In genomic region chr10:101830322-101831168, GRCh38 we compare ENCODE assay signal across 8 cellular contexts. TPM values are rescaled to one million over a fixed set of nuclear protein-coding genes. Genes with fewer than 3 reads are reported as not detected.
A peak's percentile ranks its signal among the peaks of the same experiment; 100 is the strongest.
DNase-seq lines count a peak whose midpoint lies in the region; ATAC-seq and TF ChIP-seq lines count a peak whose summit lies in the region.

No MANE protein-coding gene starts in this region.

- H3K27ac Mint-ChIP-seq in dendritic cell treated with granulocyte-macrophage colony-stimulating factor and Interleukin-4, amounts not matched to agents 40 ng/mL and 50 ng/mL, for 4 days = peak overlapping the region; percentile 86

- peak overlapping the region; percentile 75 for H3K4me3 Mint-ChIP-seq in dendritic cell treated with granulocyte-macrophage colony-stimulating factor and Interleukin-4, amounts not matched to agents 40 ng/mL and 50 ng/mL, for 4 days

- no peaks in the 10 kb centered on the region for H3K27me3 Mint-ChIP-seq in dendritic cell treated with granulocyte-macrophage colony-stimulating factor and Interleukin-4, amounts not matched to agents 40 ng/mL and 50 ng/mL, for 4 days

- WGBS in lower leg skin, 2 donors = 0 to 2% methylated on average over 18 to 48 of the region's 56 CpGs

- CTCF ChIA-PET in AG04449 (lab: Yijun Ruan, JAX) = interaction anchor here (1.5 kb wide), 1 partner anchor 242 kb away, joined by 5 read pairs; no protein-coding TSS in a partner anchor

- H3K9me3 Mint-ChIP-seq in dendritic cell treated with granulocyte-macrophage colony-stimulating factor and Interleukin-4, amounts not matched to agents 40 ng/mL and 50 ng/mL, for 4 days = no peaks in the 10 kb centered on the region

- ATAC-seq in GM18909 (IDR thresholded peaks at IDR 0.05; ENCODE audit: poor library complexity, unreplicated experiment) (peak; percentile 53), HG03135 (IDR thresholded peaks at IDR 0.05; ENCODE audit: unreplicated experiment) (peak; percentile 53)

- H3K36me3 Mint-ChIP-seq in dendritic cell treated with granulocyte-macrophage colony-stimulating factor and Interleukin-4, amounts not matched to agents 40 ng/mL and 50 ng/mL, for 4 days (ENCODE audit: low read depth) = peaks cover 31% of the 10 kb centered on the region

- intact Hi-C loops in dendritic cell treated with granulocyte-macrophage colony-stimulating factor and Interleukin-4, amounts not matched to agents 40 ng/mL and 50 ng/mL, for 4 days (cut with micrococcal nuclease) = no loop called here
- intact Hi-C loops in lower leg skin (cut with DNase I; ENCODE audit: low total_unique reads) = no loop called here

- H3K4me3 ChIP-seq in AG04449 (ENCODE audit: low read depth, low read length) (peak overlapping the region; percentile 55), lower leg skin (ENCODE audit: low read depth, poor library complexity, severe bottlenecking) (no peak overlapping the region)

- TF ChIP-seq POLR2A in lower leg skin (IDR thresholded peaks at IDR 0.05) = no peak

- H3K4me1 Mint-ChIP-seq in dendritic cell treated with granulocyte-macrophage colony-stimulating factor and Interleukin-4, amounts not matched to agents 40 ng/mL and 50 ng/mL, for 4 days (ENCODE audit: low read depth) = peaks cover 64% of the 10 kb centered on the region

- POLR2A ChIA-PET in AG04449 (lab: Yijun Ruan, JAX) = interaction anchor here (1.5 kb wide), 1 partner anchor 12 kb away, joined by 3 read pairs; the partner anchor contains the start of gene OGA

- TF ChIP-seq CTCF in AG04449 (IDR thresholded peaks at IDR 0.05; ENCODE audit: insufficient read depth, low read length, missing control alignments) = no peak
- TF ChIP-seq CTCF in lower leg skin (IDR thresholded peaks at IDR 0.05) = no peak

- peak; percentile 44 for DNase-seq in AG04449 (ENCODE audit: low read depth, low spot score)
- DNase-seq in NCI-H345 (lab: John Stamatoyannopoulos, UW) = peak; percentile 88
- peak; percentile 95 for DNase-seq in activated CD4-positive, alpha-beta T cell treated with anti-CD3 and anti-CD28 coated beads, Interleukin-2, amount 50 U/mL, for 1 hour
- DNase-seq in lower leg skin (ENCODE audit: low spot score in 2 of 2) = peak; percentile 92 to 98
- DNase-seq in stimulated activated CD4-positive, alpha-beta T cell treated with anti-CD3 and anti-CD28 coated beads, Interleukin-4, amount 100 ng/mL, for 48 hours (ENCODE audit: low read depth in 2 of 2) = peak; percentile 80 to 88

RNA-seq across cellular contexts. Expression of gene OGA, which starts 12.3 kb away (rescaled TPM):
- 100 to 1,000 TPM in 3 of 4 donors, 10 to 100 TPM in 1; 72.2 to 188 (median 116) TPM for total RNA-seq in lower leg skin

RNA-seq across cellular contexts. Expression of gene KCNIP2, which starts 13.1 kb away (rescaled TPM):
- total RNA-seq in lower leg skin = 1 to 10 TPM; 1.7 to 5.2 (median 3.1) TPM

RNA-seq across cellular contexts. Expression of gene NPM3, which starts 47.3 kb away (rescaled TPM):
- total RNA-seq in lower leg skin = 10 to 100 TPM; 24.6 to 37.7 (median 27.4) TPM

RNA-seq across cellular contexts. Expression of gene FGF8, which starts 54.6 kb away (rescaled TPM):
- not detected for total RNA-seq in lower leg skin

Comparison
In these comparisons a context has a peak if more than half of its experiments do, and no peak if none do; other contexts are left out.
1. DNase-seq: peak in every context shown above with its lines; median percentile 95 in activated CD4-positive, alpha-beta T cell treated with anti-CD3 and anti-CD28 coated beads, Interleukin-2, amount 50 U/mL, for 1 hour; 95 in lower leg skin; 88 in NCI-H345; 84 in stimulated activated CD4-positive, alpha-beta T cell treated with anti-CD3 and anti-CD28 coated beads, Interleukin-4, amount 100 ng/mL, for 48 hours; 44 in AG04449.